In the genomic region with DNA sequence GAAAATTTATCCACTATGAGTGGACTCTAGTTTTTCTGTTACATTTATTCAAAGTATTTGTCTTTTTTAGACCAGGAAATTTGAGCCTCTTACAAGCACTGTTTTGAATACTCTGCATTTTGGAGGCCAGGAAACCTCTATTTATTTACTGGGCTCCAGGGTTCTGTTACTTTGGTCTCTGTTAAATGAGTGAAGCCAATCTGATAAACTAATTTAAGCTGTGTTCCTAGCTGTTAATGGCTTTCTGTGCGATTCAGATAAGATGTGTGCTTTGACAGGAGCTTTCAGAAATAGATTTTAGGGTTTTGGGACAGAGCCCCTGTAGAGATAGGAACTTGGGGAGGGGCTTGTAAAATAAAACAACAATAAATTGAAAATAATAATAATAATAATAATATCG, we compare ENCODE assay signal across 30 cellular contexts. TPM values are rescaled to one million over a fixed set of nuclear protein-coding genes. Genes with fewer than 3 reads are reported as not detected.
"Had no signal": no experiment of that assay in that cellular context is flagged by ENCODE, and none has a peak within 500 bp of the region (broad histone marks: within the 10 kb centered on the region; RNA-seq: fewer than 3 reads in every experiment).

No MANE protein-coding gene starts in this region.

- H3K4me1 ChIP-seq: SJSA1 had no signal

- H3K27ac ChIP-seq: coronary artery, Peyer's patch, SJSA1 had no signal

- H3K36me3 ChIP-seq: Peyer's patch, SJSA1 had no signal

- FAIRE-seq: bronchial epithelial cell, TTC549 had no signal

- H3K27me3 ChIP-seq: Peyer's patch had no signal

- H3K4me3 ChIP-seq: coronary artery, Peyer's patch, SJSA1 had no signal

- H3K9me3 ChIP-seq: Peyer's patch, SJSA1 had no signal

- ATAC-seq: activated CD8-positive, alpha-beta memory T cell treated with anti-CD3 and anti-CD28 coated beads, Interleukin-2, amount 10 ng/mL, durations not matched to agents 7 days and 5 days; T-cell had no signal

- DNase-seq: activated CD4-positive, alpha-beta T cell treated with anti-CD3 and anti-CD28 coated beads for 48 hours; activated CD4-positive, alpha-beta T cell treated with anti-CD3 and anti-CD28 coated beads, Interleukin-2, amount 50 U/mL, for 4 hours; activated CD4-positive, CD25-positive, alpha-beta regulatory T cell treated with anti-CD3 and anti-CD28 coated beads, Interleukin-2, amount 50 U/mL, for 72 hours; activated CD8-positive, alpha-beta memory T cell treated with anti-CD3 and anti-CD28 coated beads, Interleukin-2, amount 10 ng/mL, durations not matched to agents 7 days and 5 days; activated effector memory CD4-positive, alpha-beta T cell treated with Interleukin-2 at 50 U/mL for 16 hours; activated naive CD4-positive, alpha-beta T cell; activated T-cell treated with anti-CD3 and anti-CD28 coated beads, Interleukin-2, amount 50 U/mL, for 24 hours; aorta; central memory CD4-positive, alpha-beta T cell; Karpas-422; NCI-H1048; NCI-H1417; NCI-H1930; NCI-H2171; NCI-H2227 treated with DMSO at 0.1 percent for 48 hours; NCI-H446 treated with DMSO at 0.1 percent for 48 hours; NCI-H524 treated with DMSO at 0.1 percent for 48 hours; NCI-H82; Peyer's patch; SHP77; T-cell; T-helper 2 cell; T1000 had no signal

RNA-seq across cellular contexts. Expression of a gene that starts 23.9 kb away (rescaled TPM):
- total RNA-seq: activated CD8-positive, alpha-beta memory T cell treated with anti-CD3 and anti-CD28 coated beads, Interleukin-2, amount 10 ng/mL, durations not matched to agents 7 days and 5 days; activated T-helper 1 cell treated with anti-CD3 and anti-CD28 coated beads, Interleukin-12 subunit alpha, Interleukin-12 subunit beta, Interleukin-2, Interleukin-4 antibody, amounts not matched to agents 30 ng/mL and 10 ng/mL and 1 ng/mL, durations not matched to agents 14 hours and 24 hours and 36 hours; bronchial epithelial cell; chondrocyte; OCI-LY7; SJSA1 had no signal

RNA-seq across cellular contexts. Expression of a gene that starts 57.1 kb away (rescaled TPM):
- total RNA-seq: activated CD8-positive, alpha-beta memory T cell treated with anti-CD3 and anti-CD28 coated beads, Interleukin-2, amount 10 ng/mL, durations not matched to agents 7 days and 5 days; activated T-helper 1 cell treated with anti-CD3 and anti-CD28 coated beads, Interleukin-12 subunit alpha, Interleukin-12 subunit beta, Interleukin-2, Interleukin-4 antibody, amounts not matched to agents 30 ng/mL and 10 ng/mL and 1 ng/mL, durations not matched to agents 14 hours and 24 hours and 36 hours; bronchial epithelial cell; OCI-LY7; SJSA1; T-cell had no signal
